ENCODE assay signal across 8 cellular contexts in genomic region chr13:23510979-23511735, GRCh38. TPM values are rescaled to one million over a fixed set of nuclear protein-coding genes. Genes with fewer than 3 reads are reported as not detected.
DNase-seq lines count a peak whose midpoint lies in the region; ATAC-seq, FAIRE-seq and TF ChIP-seq lines count a peak whose summit lies in the region.

No MANE protein-coding gene starts in this region.

- ATAC-seq in GM18519 (IDR thresholded peaks at IDR 0.05; ENCODE audit: low FRiP score, unreplicated experiment), result peak; percentile 65
- ATAC-seq in heart right ventricle, result peak in 3 of 8 donors; percentile 13 to 35 (median 33)
- ATAC-seq in HG02610 (IDR thresholded peaks at IDR 0.05; ENCODE audit: unreplicated experiment), result no peak

- no peaks in the 10 kb centered on the region for H3K27me3 ChIP-seq in heart right ventricle
- H3K27me3 ChIP-seq in small intestine (ENCODE audit: control insufficient read depth in 2 of 2, insufficient read depth in 2 of 2, low read length in 2 of 2), result no peaks in the 10 kb centered on the region

- DNase-seq in A172 (ENCODE audit: low spot score) (peak; percentile 52), RKO (ENCODE audit: low spot score) (peak; percentile 52), heart right ventricle (peak in 1 of 2 donors; percentile 40), 8988T (no peak), small intestine (no peak)
- DNase-seq in activated T-helper 1 cell treated with anti-CD3 and anti-CD28 coated beads, Interleukin-12 subunit alpha, Interleukin-12 subunit beta, Interleukin-2, Interleukin-4 antibody, amounts not matched to agents 30 ng/mL and 10 ng/mL and 1 ng/mL, durations not matched to agents 14 hours and 24 hours and 36 hours (ENCODE audit: low spot score), result no peak

- 74 to 77% methylated on average over 4 of the region's 4 CpGs for WGBS in heart right ventricle, 2 donors
- 63 to 81% (median 64%) methylated on average over 4 of the region's 4 CpGs for WGBS in small intestine, 3 donors

- TF ChIP-seq CTCF in heart right ventricle (IDR thresholded peaks at IDR 0.05), result peak in 7 of 9 donors; percentile 17 to 60 (median 48)

- no peak for FAIRE-seq in small intestine (lab: Jason Lieb, UNC)

- peak overlapping the region in 6 of 10 donors; percentile 15 to 53 (median 40) for H3K27ac ChIP-seq in heart right ventricle
- no peak overlapping the region for H3K27ac ChIP-seq in small intestine (ENCODE audit: low read depth in 1 of 2, low read length in 1 of 2)

- H3K27me3 Mint-ChIP-seq in activated T-helper 1 cell treated with anti-CD3 and anti-CD28 coated beads, Interleukin-12 subunit alpha, Interleukin-12 subunit beta, Interleukin-2, Interleukin-4 antibody, amounts not matched to agents 30 ng/mL and 10 ng/mL and 1 ng/mL, durations not matched to agents 14 hours and 24 hours and 36 hours (ENCODE audit: insufficient read depth), result peaks cover 8% of the 10 kb centered on the region

- H3K9me3 Mint-ChIP-seq in activated T-helper 1 cell treated with anti-CD3 and anti-CD28 coated beads, Interleukin-12 subunit alpha, Interleukin-12 subunit beta, Interleukin-2, Interleukin-4 antibody, amounts not matched to agents 30 ng/mL and 10 ng/mL and 1 ng/mL, durations not matched to agents 14 hours and 24 hours and 36 hours, result no peaks in the 10 kb centered on the region

- H3K4me3 ChIP-seq in heart right ventricle, result no peak overlapping the region
- peak overlapping the region in 1 of 2 donors; percentile 5 for H3K4me3 ChIP-seq in small intestine (ENCODE audit: low read depth in 1 of 2, low read length in 2 of 2)

- no peak overlapping the region for H3K4me3 Mint-ChIP-seq in activated T-helper 1 cell treated with anti-CD3 and anti-CD28 coated beads, Interleukin-12 subunit alpha, Interleukin-12 subunit beta, Interleukin-2, Interleukin-4 antibody, amounts not matched to agents 30 ng/mL and 10 ng/mL and 1 ng/mL, durations not matched to agents 14 hours and 24 hours and 36 hours

- H3K36me3 Mint-ChIP-seq in activated T-helper 1 cell treated with anti-CD3 and anti-CD28 coated beads, Interleukin-12 subunit alpha, Interleukin-12 subunit beta, Interleukin-2, Interleukin-4 antibody, amounts not matched to agents 30 ng/mL and 10 ng/mL and 1 ng/mL, durations not matched to agents 14 hours and 24 hours and 36 hours (ENCODE audit: low read depth), result no peaks in the 10 kb centered on the region

- H3K4me1 Mint-ChIP-seq in activated T-helper 1 cell treated with anti-CD3 and anti-CD28 coated beads, Interleukin-12 subunit alpha, Interleukin-12 subunit beta, Interleukin-2, Interleukin-4 antibody, amounts not matched to agents 30 ng/mL and 10 ng/mL and 1 ng/mL, durations not matched to agents 14 hours and 24 hours and 36 hours (ENCODE audit: low read depth), result no peaks in the 10 kb centered on the region

- intact Hi-C loops in heart right ventricle (cut with DNase I), result loop anchor here in 8 of 10 donors (2.0 to 10.0 kb wide), 5 partner anchors 36 to 61 kb away; partner anchors contain the start of gene TNFRSF19 (in 2 of the 8)
- intact Hi-C loops in activated T-helper 1 cell treated with anti-CD3 and anti-CD28 coated beads, Interleukin-12 subunit alpha, Interleukin-12 subunit beta, Interleukin-2, Interleukin-4 antibody, amounts not matched to agents 30 ng/mL and 10 ng/mL and 1 ng/mL, durations not matched to agents 14 hours and 24 hours and 36 hours (cut with micrococcal nuclease), result loop anchor here (1.0 kb wide), 1 partner anchor 361 kb away; no protein-coding TSS in a partner anchor

- H3K9me3 ChIP-seq in heart right ventricle (no peaks in the 10 kb centered on the region), small intestine (ENCODE audit: control insufficient read depth, low read depth) (no peaks in the 10 kb centered on the region)

- H3K36me3 ChIP-seq in heart right ventricle (no peaks in the 10 kb centered on the region), small intestine (ENCODE audit: control insufficient read depth in 2 of 2, insufficient read depth in 2 of 2, low read length in 2 of 2) (no peaks in the 10 kb centered on the region)

- H3K4me1 ChIP-seq in heart right ventricle (peaks cover 6 to 56% (median 20%) of the 10 kb centered on the region in 9 donors), small intestine (ENCODE audit: control insufficient read depth in 2 of 2, insufficient read depth in 1 of 2, low read depth in 1 of 2, low read length in 1 of 2) (no peaks in the 10 kb centered on the region)

- no peak overlapping the region for H3K27ac Mint-ChIP-seq in activated T-helper 1 cell treated with anti-CD3 and anti-CD28 coated beads, Interleukin-12 subunit alpha, Interleukin-12 subunit beta, Interleukin-2, Interleukin-4 antibody, amounts not matched to agents 30 ng/mL and 10 ng/mL and 1 ng/mL, durations not matched to agents 14 hours and 24 hours and 36 hours

RNA-seq across cellular contexts. Expression of gene TNFRSF19, which starts 59.1 kb away (rescaled TPM):
- total RNA-seq in A172 (2014; rRNA removed; shearing (Covaris generic)), result 6.0 and 6.5 TPM in 2 replicates
- total RNA-seq in heart right ventricle, result 10 to 100 TPM; 25.5 to 49.6 (median 33.7) TPM
- polyA plus RNA-seq in heart right ventricle, result 10 to 100 TPM; 17.8 to 20.9 TPM
- 1 to 10 TPM in 1 of 3 donors, not detected in 2; 1.4 TPM for polyA plus RNA-seq in small intestine
- total RNA-seq in activated T-helper 1 cell treated with anti-CD3 and anti-CD28 coated beads, Interleukin-12 subunit alpha, Interleukin-12 subunit beta, Interleukin-2, Interleukin-4 antibody, amounts not matched to agents 30 ng/mL and 10 ng/mL and 1 ng/mL, durations not matched to agents 14 hours and 24 hours and 36 hours, result not detected in 2 replicates

Comparison
In these comparisons a context has a peak if more than half of its experiments do, and no peak if none do; other contexts are left out.
1. DNase-seq: peak in A172 (single experiment) and RKO (single experiment); none in 8988T (single experiment), small intestine (single experiment) and activated T-helper 1 cell treated with anti-CD3 and anti-CD28 coated beads, Interleukin-12 subunit alpha, Interleukin-12 subunit beta, Interleukin-2, Interleukin-4 antibody, amounts not matched to agents 30 ng/mL and 10 ng/mL and 1 ng/mL, durations not matched to agents 14 hours and 24 hours and 36 hours (single experiment).
2. H3K27ac ChIP-seq: peak in heart right ventricle (6 of 10); none in small intestine (0 of 2).